8 cellular contexts compared by ENCODE assay signal in the genomic region with DNA sequence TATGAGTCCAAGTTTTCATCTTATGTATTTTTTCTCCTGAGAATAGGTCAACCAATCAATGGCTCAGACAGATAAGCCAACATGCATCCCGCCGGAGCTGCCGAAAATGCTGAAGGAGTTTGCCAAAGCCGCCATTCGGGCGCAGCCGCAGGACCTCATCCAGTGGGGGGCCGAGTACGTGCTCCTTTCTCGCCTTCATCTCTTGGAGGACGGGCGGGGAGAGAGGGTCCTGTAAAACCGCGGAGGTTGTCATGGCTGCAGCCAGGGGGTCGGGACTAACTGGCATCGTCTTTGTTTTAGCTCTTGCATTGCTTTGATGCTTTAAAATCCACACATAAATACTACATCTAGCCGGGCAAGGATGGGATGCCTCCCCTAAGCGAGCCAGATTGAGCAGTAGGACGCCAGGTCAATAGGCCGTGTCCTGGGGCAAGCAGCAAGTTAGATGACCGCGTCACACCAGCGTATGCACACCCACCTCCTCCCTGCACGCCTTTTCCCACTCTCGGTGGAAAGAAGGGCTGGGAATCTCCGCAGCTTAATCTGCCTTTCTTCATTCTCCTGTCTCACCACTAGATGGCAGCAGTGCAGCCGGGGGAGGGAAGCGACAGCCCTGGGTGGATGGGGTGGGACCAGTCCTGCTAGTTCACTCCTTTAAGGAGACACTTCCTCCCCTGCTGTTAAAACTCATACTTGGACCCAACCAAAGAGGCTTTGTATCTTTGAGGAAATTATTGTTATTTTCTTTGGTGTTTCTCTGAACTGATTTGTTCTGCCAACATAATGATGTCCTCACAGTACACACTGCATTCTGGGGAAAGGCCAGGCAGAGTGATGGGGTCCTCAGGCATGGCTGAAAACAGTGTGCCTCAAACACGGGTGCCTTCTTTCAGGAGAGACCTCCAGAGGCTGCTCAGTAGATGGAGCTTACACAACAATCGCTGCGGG. TPM values are rescaled to one million over a fixed set of nuclear protein-coding genes. Genes with fewer than 3 reads are reported as not detected.
DNase-seq lines count a peak whose midpoint lies in the region; ATAC-seq and TF ChIP-seq lines count a peak whose summit lies in the region.
"Not testable (repeated sequence)": the region's sequence is repeated elsewhere in the genome, so short reads cannot be mapped to it uniquely, and the experiment has no call there.

No MANE protein-coding gene starts in this region.

- not testable (repeated sequence) for H3K27ac ChIP-seq in OCI-LY7 (ENCODE audit: low read depth, low read length, poor library complexity, severe bottlenecking); left lung

- H3K9me3 ChIP-seq in OCI-LY7 (ENCODE audit: low read length); left lung: not testable (repeated sequence)

- peak; percentile 78 for TF ChIP-seq CTCF in OCI-LY7 (conservative IDR thresholded peaks at IDR 0.05; ENCODE audit: low read length)
- peak; percentile 86 for TF ChIP-seq CTCF in endothelial cell (IDR thresholded peaks at IDR 0.05; ENCODE audit: unreplicated experiment)
- TF ChIP-seq CTCF in left lung (IDR thresholded peaks at IDR 0.05): peak; percentile 57 to 79

- not testable (repeated sequence) for H3K36me3 ChIP-seq in OCI-LY7 (ENCODE audit: insufficient read depth, low read length); left lung

- peaks cover 11% of the 10 kb centered on the region for H3K4me1 Mint-ChIP-seq in activated T-cell treated with anti-CD3 and anti-CD28 coated beads, Interleukin-2, amount 50 U/mL, for 72 hours (ENCODE audit: low read depth)
- H3K4me1 Mint-ChIP-seq in endothelial cell (ENCODE audit: unreplicated experiment): not testable (repeated sequence)

- ATAC-seq in GM18907 (IDR thresholded peaks at IDR 0.05; ENCODE audit: unreplicated experiment) (peak; percentile 64), left lung (peak; percentile 90)
- ATAC-seq in activated T-cell treated with anti-CD3 and anti-CD28 coated beads, Interleukin-2, amount 50 U/mL, for 72 hours (replicated peaks in 1 of 2): peak; percentile 59 to 68

- BruUV-seq in OCI-LY7 (replicated peaks; lab: Mats Ljungman, UMichigan): not testable (repeated sequence)

- H4K20me1 ChIP-seq in OCI-LY7 (ENCODE audit: insufficient read depth, low read length): not testable (repeated sequence)

- intact Hi-C loops in OCI-LY7 (cut with micrococcal nuclease; ENCODE audit: unreplicated experiment); left lung (cut with DNase I): not testable (repeated sequence)

- H3K27me3 Mint-ChIP-seq in activated T-cell treated with anti-CD3 and anti-CD28 coated beads, Interleukin-2, amount 50 U/mL, for 72 hours (ENCODE audit: low read depth): peaks cover 23% of the 10 kb centered on the region
- not testable (repeated sequence) for H3K27me3 Mint-ChIP-seq in endothelial cell (ENCODE audit: unreplicated experiment)

- not testable (repeated sequence) for H2AFZ ChIP-seq in OCI-LY7 (ENCODE audit: low read length)

- peak overlapping the region; percentile 73 to 87 for H3K4me3 Mint-ChIP-seq in activated T-cell treated with anti-CD3 and anti-CD28 coated beads, Interleukin-2, amount 50 U/mL, for 72 hours
- peak overlapping the region; percentile 59 for H3K4me3 Mint-ChIP-seq in endothelial cell (ENCODE audit: unreplicated experiment)

- not testable (repeated sequence) for H3K27ac Mint-ChIP-seq in activated T-cell treated with anti-CD3 and anti-CD28 coated beads, Interleukin-2, amount 50 U/mL, for 72 hours; endothelial cell (ENCODE audit: unreplicated experiment)

- H3K9me2 ChIP-seq in OCI-LY7 (ENCODE audit: insufficient read depth, low read length): not testable (repeated sequence)

- H3K4me1 ChIP-seq in OCI-LY7 (ENCODE audit: insufficient read depth, low read length, poor library complexity, severe bottlenecking); left lung: not testable (repeated sequence)

- H3K4me3 ChIP-seq in OCI-LY7 (ENCODE audit: low read depth, low read length, poor library complexity, severe bottlenecking): not testable (repeated sequence)
- H3K4me3 ChIP-seq in left lung (peak overlapping the region in 1 of 2 donors; percentile 3), skeletal muscle cell (ENCODE audit: low read depth, low read length) (peak overlapping the region; percentile 47)

- not testable (repeated sequence) for H3K4me2 ChIP-seq in OCI-LY7 (ENCODE audit: low read length)

- H3K9me3 Mint-ChIP-seq in activated T-cell treated with anti-CD3 and anti-CD28 coated beads, Interleukin-2, amount 50 U/mL, for 72 hours; endothelial cell (ENCODE audit: unreplicated experiment): not testable (repeated sequence)

- H3K27me3 ChIP-seq in left lung: peaks cover 19 to 39% of the 10 kb centered on the region in 2 donors

- DNase-seq in AG20443 (ENCODE audit: low spot score) (peak; percentile 26), LHCN-M2 (ENCODE audit: low read depth) (peak; percentile 39), OCI-LY7 (ENCODE audit: low spot score) (peak; percentile 4), endothelial cell (ENCODE audit: low spot score) (peak; percentile 31), left lung (peak in 1 of 2 donors; percentile 65)
- DNase-seq in activated T-cell treated with anti-CD3 and anti-CD28 coated beads, Interleukin-2, amount 50 U/mL, for 72 hours: peak; percentile 22 to 44
- not testable (repeated sequence) for DNase-seq in skeletal muscle cell (ENCODE audit: low read depth)

- not testable (repeated sequence) for H3K36me3 Mint-ChIP-seq in activated T-cell treated with anti-CD3 and anti-CD28 coated beads, Interleukin-2, amount 50 U/mL, for 72 hours (ENCODE audit: insufficient read depth in 2 of 2); endothelial cell (ENCODE audit: low read depth, unreplicated experiment)

- POLR2A ChIA-PET in OCI-LY7 (lab: Charles Lee): not testable (repeated sequence)

- H3K79me2 ChIP-seq in OCI-LY7 (ENCODE audit: insufficient read depth, low read depth, low read length): not testable (repeated sequence)

- CTCF ChIA-PET in OCI-LY7 (lab: Charles Lee; ENCODE audit: unreplicated experiment): not testable (repeated sequence)

RNA-seq across cellular contexts. Expression of a gene that starts 3.3 kb away (rescaled TPM):
- total RNA-seq in LHCN-M2 (2014; rRNA removed): not detected in 2 replicates
- polyA plus RNA-seq in LHCN-M2 (2012): not detected
- total RNA-seq in OCI-LY7 (2014; rRNA removed; shearing (Covaris generic)): not detected in 2 replicates
- total RNA-seq in OCI-LY7 (2022): not detected in 2 replicates
- not detected for total RNA-seq in activated T-cell treated with anti-CD3 and anti-CD28 coated beads, Interleukin-2, amount 50 U/mL, for 72 hours
- not detected for total RNA-seq in endothelial cell (ENCODE audit: unreplicated experiment)
- under 1 TPM; 0.29 to 0.71 TPM for total RNA-seq in left lung
